In the genomic region with DNA sequence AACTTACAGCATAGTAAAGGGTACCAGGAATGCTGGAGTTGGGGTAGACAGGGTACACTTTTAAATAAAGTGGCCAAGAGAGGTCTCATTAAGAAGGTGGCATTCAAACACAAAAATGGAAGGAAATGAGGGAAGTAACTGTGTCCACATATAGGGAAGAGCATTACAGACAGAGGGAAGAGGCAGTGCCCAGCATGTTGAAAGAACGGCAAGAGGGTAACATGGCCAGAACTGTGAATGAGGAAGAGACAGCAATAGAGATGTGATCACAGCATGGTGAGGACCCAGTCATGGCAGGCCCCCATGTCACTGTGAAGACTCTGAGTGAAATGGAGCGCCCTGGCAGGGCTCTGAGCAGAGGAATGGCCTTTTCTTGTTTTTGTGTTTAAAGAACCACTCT, we compare ENCODE assay signal across 19 cellular contexts.
"Had no signal": no experiment of that assay in that cellular context is flagged by ENCODE, and none has a peak within 500 bp of the region (broad histone marks: within the 10 kb centered on the region; RNA-seq: fewer than 3 reads in every experiment).

No MANE protein-coding gene starts in this region.

- H3K4me3 ChIP-seq: coronary artery, right atrium auricular region, thoracic aorta, upper lobe of left lung had no signal

- H3K27me3 ChIP-seq: right atrium auricular region, upper lobe of left lung had no signal

- H3K27ac ChIP-seq: right atrium auricular region, thoracic aorta, upper lobe of left lung had no signal

- ATAC-seq: activated naive CD8-positive, alpha-beta T cell treated with anti-CD3 and anti-CD28 coated beads, Interleukin-2, amount 50 U/mL, for 24 hours had no signal

- H3K36me3 ChIP-seq: right atrium auricular region, thoracic aorta, upper lobe of left lung had no signal

- H3K27me3 Mint-ChIP-seq: activated naive CD4-positive, alpha-beta T cell treated with anti-CD3 and anti-CD28 coated beads, Interleukin-2, amount 10 ng/mL, durations not matched to agents 7 days and 5 days; activated naive CD8-positive, alpha-beta T cell treated with anti-CD3 and anti-CD28 coated beads, Interleukin-2, amount 50 U/mL, for 24 hours; central memory CD8-positive, alpha-beta T cell; progenitor cell of endocrine pancreas had no signal

- H3K36me3 Mint-ChIP-seq: activated naive CD4-positive, alpha-beta T cell treated with anti-CD3 and anti-CD28 coated beads, Interleukin-2, amount 10 ng/mL, durations not matched to agents 7 days and 5 days; mesothelial cell of epicardium had no signal

- H3K4me3 Mint-ChIP-seq: activated naive CD4-positive, alpha-beta T cell treated with anti-CD3 and anti-CD28 coated beads, Interleukin-2, amount 10 ng/mL, durations not matched to agents 7 days and 5 days; activated naive CD8-positive, alpha-beta T cell treated with anti-CD3 and anti-CD28 coated beads, Interleukin-2, amount 50 U/mL, for 24 hours; central memory CD8-positive, alpha-beta T cell; mesothelial cell of epicardium had no signal

- H3K9me3 Mint-ChIP-seq: activated naive CD4-positive, alpha-beta T cell treated with anti-CD3 and anti-CD28 coated beads, Interleukin-2, amount 10 ng/mL, durations not matched to agents 7 days and 5 days; activated naive CD8-positive, alpha-beta T cell treated with anti-CD3 and anti-CD28 coated beads, Interleukin-2, amount 50 U/mL, for 24 hours; central memory CD8-positive, alpha-beta T cell; mesothelial cell of epicardium had no signal

- H3K9me3 ChIP-seq: right atrium auricular region, thoracic aorta, upper lobe of left lung had no signal

- DNase-seq: activated CD4-positive, alpha-beta T cell treated with anti-CD3 and anti-CD28 coated beads, Interleukin-2, amount 50 U/mL, for 1 hour; activated CD8-positive, alpha-beta memory T cell treated with anti-CD3 and anti-CD28 coated beads, Interleukin-2, amount 50 U/mL, for 4 hours; activated effector memory CD4-positive, alpha-beta T cell treated with Interleukin-2 at 50 U/mL for 16 hours; activated naive CD4-positive, alpha-beta T cell treated with anti-CD3 and anti-CD28 coated beads, Interleukin-2, amount 10 ng/mL, durations not matched to agents 7 days and 5 days; activated naive CD8-positive, alpha-beta T cell treated with anti-CD3 and anti-CD28 coated beads, Interleukin-2, amount 50 U/mL, for 24 hours; activated T-cell treated with anti-CD3 and anti-CD28 coated beads, Interleukin-2, amount 50 U/mL, for 48 hours; anterior cingulate cortex; kidney; small intestine; stimulated activated CD4-positive, alpha-beta T cell treated with anti-CD3 and anti-CD28 coated beads, Interleukin-15, amount 100 ng/mL, for 24 hours; stimulated activated CD4-positive, alpha-beta T cell treated with anti-CD3 and anti-CD28 coated beads, Interleukin-4, amount 100 ng/mL, for 1 hour; T1000 had no signal

- H3K27ac Mint-ChIP-seq: activated naive CD4-positive, alpha-beta T cell treated with anti-CD3 and anti-CD28 coated beads, Interleukin-2, amount 10 ng/mL, durations not matched to agents 7 days and 5 days; activated naive CD8-positive, alpha-beta T cell treated with anti-CD3 and anti-CD28 coated beads, Interleukin-2, amount 50 U/mL, for 24 hours; mesothelial cell of epicardium; progenitor cell of endocrine pancreas had no signal
